Comparison of ENCODE assay signal across 8 cellular contexts in the genomic region with DNA sequence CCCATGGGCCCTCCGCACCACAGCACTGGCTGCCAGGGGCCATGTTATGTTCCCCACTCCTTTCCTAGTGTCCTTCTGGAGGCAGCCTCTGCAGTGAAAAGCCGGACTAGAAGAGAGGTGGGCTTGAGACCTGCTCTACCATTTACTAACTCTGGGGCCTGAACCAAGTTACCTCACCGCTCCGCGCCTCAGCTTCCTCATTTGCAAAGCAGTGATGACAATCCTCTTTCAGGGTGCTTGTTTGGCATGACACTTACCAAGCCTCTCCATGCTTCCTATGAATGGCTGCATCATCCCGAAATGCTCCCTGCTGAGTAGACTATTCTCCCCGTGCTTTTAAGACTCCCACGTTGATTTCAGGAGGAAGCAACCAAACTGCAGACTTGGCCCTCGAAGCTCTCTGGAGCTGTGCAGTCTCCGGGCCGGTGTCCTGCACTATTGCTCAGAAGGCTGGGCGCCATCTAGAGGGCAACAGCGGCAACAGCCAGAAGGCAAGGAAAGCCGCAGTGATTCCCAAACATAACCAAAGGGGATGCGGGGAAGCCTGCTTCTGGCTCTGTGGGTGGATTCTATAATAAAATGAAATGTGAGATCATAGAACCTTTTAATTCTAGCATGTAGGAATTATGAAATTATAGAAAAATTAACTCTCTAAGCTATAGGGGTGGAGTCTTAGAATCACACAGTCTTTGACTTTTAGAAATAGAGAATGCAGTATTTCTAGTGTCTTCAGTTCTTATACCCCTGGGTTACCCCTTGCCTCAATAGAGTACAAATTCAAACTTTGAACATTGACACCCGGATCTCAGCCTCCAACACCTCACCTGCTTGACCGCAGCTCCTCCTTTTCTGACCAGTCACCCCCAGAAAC.
A peak's percentile ranks its signal among the peaks of the same experiment; 100 is the strongest.
DNase-seq lines count a peak whose midpoint lies in the region; ATAC-seq and TF ChIP-seq lines count a peak whose summit lies in the region.

No MANE protein-coding gene starts in this region.

- peaks cover 7% of the 10 kb centered on the region for H3K27me3 Mint-ChIP-seq in activated naive CD8-positive, alpha-beta T cell treated with anti-CD3 and anti-CD28 coated beads, Interleukin-2, amount 50 U/mL, for 24 hours

- 34 to 36% (median 35%) methylated on average over 17 of the region's 17 CpGs for WGBS in psoas muscle, 3 donors

- H3K27ac ChIP-seq in RWPE1, result no peak overlapping the region
- H3K27ac ChIP-seq in psoas muscle, result no peak overlapping the region

- CTCF ChIA-PET in RWPE1 (lab: Yijun Ruan, JAX), result interaction anchor here (0.5 to 1.7 kb wide), 9 partner anchors 11 to 732 kb away, joined by 3 to 8 read pairs (median 3); no protein-coding TSS in a partner anchor

- H3K4me1 Mint-ChIP-seq in activated naive CD8-positive, alpha-beta T cell treated with anti-CD3 and anti-CD28 coated beads, Interleukin-2, amount 50 U/mL, for 24 hours, result no peaks in the 10 kb centered on the region

- H3K36me3 ChIP-seq in psoas muscle (ENCODE audit: insufficient read depth in 1 of 2, low read depth in 1 of 2), result no peaks in the 10 kb centered on the region

- peak; percentile 7 for DNase-seq in GM12864 (ENCODE audit: low read depth)
- DNase-seq in GOT3 (lab: John Stamatoyannopoulos, UW), result peak; percentile 5
- DNase-seq in Kasumi-1 (lab: John Stamatoyannopoulos, UW), result peak; percentile 57
- DNase-seq in RWPE1 (ENCODE audit: low spot score), result peak; percentile 84
- DNase-seq in activated naive CD8-positive, alpha-beta T cell treated with anti-CD3 and anti-CD28 coated beads, Interleukin-2, amount 50 U/mL, for 24 hours, result peak; percentile 48
- peak; percentile 81 for DNase-seq in left cardiac atrium
- DNase-seq in psoas muscle, result peak; percentile 76 to 85

- POLR2A ChIA-PET in RWPE1 (lab: Yijun Ruan, JAX; ENCODE audit: low non-redundant PET), result no interaction called here

- ATAC-seq in activated naive CD8-positive, alpha-beta T cell treated with anti-CD3 and anti-CD28 coated beads, Interleukin-2, amount 50 U/mL, for 24 hours, result no peak
- ATAC-seq in left cardiac atrium (peak; percentile 93 to 96), psoas muscle (peak; percentile 76 to 87 (median 86)), HG03025 (IDR thresholded peaks at IDR 0.05; ENCODE audit: low FRiP score, unreplicated experiment) (no peak)

- TF ChIP-seq CTCF in GM12864 (IDR thresholded peaks at IDR 0.05; ENCODE audit: low read depth, low read length, missing control alignments), result peak; percentile 89
- TF ChIP-seq CTCF in RWPE1 (conservative IDR thresholded peaks at IDR 0.05; ENCODE audit: low read depth), result peak; percentile 100
- peak; percentile 85 for TF ChIP-seq CTCF in psoas muscle (IDR thresholded peaks at IDR 0.05)

- no peak overlapping the region for H3K27ac Mint-ChIP-seq in activated naive CD8-positive, alpha-beta T cell treated with anti-CD3 and anti-CD28 coated beads, Interleukin-2, amount 50 U/mL, for 24 hours

- intact Hi-C loops in left cardiac atrium (cut with DNase I), result loop anchor here (10.0 kb wide), 2 partner anchors 414 to 594 kb away; no protein-coding TSS in a partner anchor
- intact Hi-C loops in psoas muscle (cut with DNase I), result loop anchor here (2.0 to 10.0 kb wide), 2 partner anchors 376 to 412 kb away; no protein-coding TSS in a partner anchor

- no peaks in the 10 kb centered on the region for H3K27me3 ChIP-seq in psoas muscle (ENCODE audit: insufficient read depth in 3 of 3, low read length in 2 of 3)

- H3K4me1 ChIP-seq in psoas muscle, result peaks cover 3% of the 10 kb centered on the region

- no peak overlapping the region for H3K4me3 ChIP-seq in GM12864 (ENCODE audit: low read depth, low read length)
- H3K4me3 ChIP-seq in psoas muscle, result no peak overlapping the region

- H3K36me3 Mint-ChIP-seq in activated naive CD8-positive, alpha-beta T cell treated with anti-CD3 and anti-CD28 coated beads, Interleukin-2, amount 50 U/mL, for 24 hours (ENCODE audit: low read depth), result no peaks in the 10 kb centered on the region

- H3K4me3 Mint-ChIP-seq in activated naive CD8-positive, alpha-beta T cell treated with anti-CD3 and anti-CD28 coated beads, Interleukin-2, amount 50 U/mL, for 24 hours, result no peak overlapping the region

- H3K9me3 ChIP-seq in psoas muscle, result no peaks in the 10 kb centered on the region

- no peaks in the 10 kb centered on the region for H3K9me3 Mint-ChIP-seq in activated naive CD8-positive, alpha-beta T cell treated with anti-CD3 and anti-CD28 coated beads, Interleukin-2, amount 50 U/mL, for 24 hours

Comparison
In these comparisons a context has a peak if more than half of its experiments do, and no peak if none do; other contexts are left out.
1. DNase-seq: peak in every context shown above with its lines; median percentile 84 in RWPE1; 81 in left cardiac atrium; 80 in psoas muscle; 57 in Kasumi-1; 48 in activated naive CD8-positive, alpha-beta T cell treated with anti-CD3 and anti-CD28 coated beads, Interleukin-2, amount 50 U/mL, for 24 hours; 7 in GM12864; 5 in GOT3.
2. ATAC-seq: peak in left cardiac atrium (2 of 2) and psoas muscle (4 of 4); none in activated naive CD8-positive, alpha-beta T cell treated with anti-CD3 and anti-CD28 coated beads, Interleukin-2, amount 50 U/mL, for 24 hours (single experiment) and HG03025 (single experiment).
3. Peak in every context shown above with its lines, with median percentiles within 50 percentile points of each other: CTCF ChIP-seq.